Comparison of ENCODE assay signal across 24 cellular contexts in the genomic region with DNA sequence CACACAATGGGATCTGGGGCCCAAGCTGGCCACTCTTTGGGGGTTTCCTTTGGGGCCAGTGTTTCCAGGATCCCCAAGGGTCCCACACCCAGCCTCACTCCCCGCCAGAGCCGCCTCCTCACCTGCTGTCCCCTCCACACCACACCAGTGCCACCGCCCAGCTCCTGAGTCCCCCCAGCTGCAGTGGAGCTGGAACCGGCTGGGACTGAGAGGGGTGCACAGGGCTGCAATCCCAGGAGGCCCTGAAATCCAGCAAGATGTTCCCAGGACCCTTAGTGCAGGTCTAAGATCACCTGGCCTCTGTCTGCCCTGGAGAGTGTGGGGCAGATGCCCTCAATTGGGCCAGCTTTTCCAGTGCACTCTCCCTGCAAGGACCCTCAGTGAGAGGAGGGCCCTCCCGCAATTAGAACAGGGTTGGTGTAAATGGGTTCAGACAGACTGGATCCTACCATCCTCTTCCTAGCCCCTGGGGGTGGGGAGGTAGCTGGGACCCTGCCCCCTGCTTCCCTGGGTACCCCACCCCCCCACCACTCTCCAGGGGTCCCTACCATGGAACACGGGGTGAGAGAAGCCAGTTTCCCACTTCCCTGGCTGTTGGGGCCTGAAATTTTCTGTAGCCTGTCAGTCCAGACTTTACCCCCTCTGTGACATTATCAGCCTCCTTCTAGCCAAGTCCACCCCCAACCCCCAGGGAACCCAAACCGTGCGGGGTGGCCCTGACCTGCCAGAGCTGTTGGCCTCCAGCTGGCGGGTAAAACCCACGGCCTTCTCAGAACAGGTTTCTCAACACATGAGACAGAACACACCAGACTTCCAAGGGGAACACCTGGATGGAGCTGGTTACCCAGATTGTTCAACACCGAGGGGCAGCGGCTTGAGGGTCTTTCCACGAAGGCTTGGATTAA. TPM values are rescaled to one million over a fixed set of nuclear protein-coding genes. Genes with fewer than 3 reads are reported as not detected.
DNase-seq lines count a peak whose midpoint lies in the region; ATAC-seq and TF ChIP-seq lines count a peak whose summit lies in the region.
"Had no signal": no experiment of that assay in that cellular context is flagged by ENCODE, and none has a peak within 500 bp of the region (broad histone marks: within the 10 kb centered on the region; RNA-seq: fewer than 3 reads in every experiment).

No MANE protein-coding gene starts in this region.

- H3K27me3 Mint-ChIP-seq in osteocyte (ENCODE audit: unreplicated experiment): peaks cover 64% of the 10 kb centered on the region

- no peak overlapping the region for H3K27ac ChIP-seq in RWPE2 (ENCODE audit: poor library complexity, severe bottlenecking)
- H3K27ac ChIP-seq: brain microvascular endothelial cell, neutrophil, tibial nerve had no signal

- H3K4me3 ChIP-seq in RWPE2 (ENCODE audit: severe bottlenecking) (no peak overlapping the region), iPS-15b (ENCODE audit: low read depth, low read length) (peak overlapping the region; percentile 46)
- H3K4me3 ChIP-seq: lung, tibial nerve had no signal

- H3K36me3 Mint-ChIP-seq in osteocyte (ENCODE audit: unreplicated experiment): no peaks in the 10 kb centered on the region

- no peaks in the 10 kb centered on the region for H3K36me3 ChIP-seq in RWPE2 (ENCODE audit: low read depth)
- no peaks in the 10 kb centered on the region for H3K36me3 ChIP-seq in iPS-15b (ENCODE audit: control insufficient read depth, insufficient read depth, low read length)
- H3K36me3 ChIP-seq: brain microvascular endothelial cell, neutrophil, tibial nerve had no signal

- TF ChIP-seq CTCF in RWPE2 (IDR thresholded peaks at IDR 0.05; ENCODE audit: poor library complexity, severe bottlenecking) (no peak), osteocyte (IDR thresholded peaks at IDR 0.05) (no peak)

- DNase-seq in activated CD4-positive, CD25-positive, alpha-beta regulatory T cell treated with anti-CD3 and anti-CD28 coated beads, Interleukin-2, amount 50 U/mL, for 72 hours: peak; percentile 21
- no peak for DNase-seq in activated CD4-positive, CD25-positive, alpha-beta regulatory T cell (lab: John Stamatoyannopoulos, UW)
- DNase-seq in RWPE2 (ENCODE audit: low spot score) (peak; percentile 29), osteocyte (ENCODE audit: extremely low spot score, unreplicated experiment) (peak; percentile 80), germinal center (ENCODE audit: low spot score) (no peak), dermis blood vessel endothelial cell (no peak), AG08396 (ENCODE audit: low spot score) (no peak)
- DNase-seq: 8988T; activated CD4-positive, alpha-beta T cell treated with anti-CD3 and anti-CD28 coated beads for 4 hours; activated gamma-delta T cell; brain microvascular endothelial cell; cortex of kidney; NCI-H1930; NCI-H2227 treated with DMSO at 0.1 percent for 48 hours; NCI-H82; OCI-M1; stimulated activated CD4-positive, alpha-beta T cell treated with anti-CD3 and anti-CD28 coated beads, Interleukin-4, amount 100 ng/mL, for 24 hours had no signal

- H3K9me3 ChIP-seq in RWPE2 (ENCODE audit: severe bottlenecking) (peaks cover 3% of the 10 kb centered on the region), iPS-15b (ENCODE audit: control insufficient read depth, insufficient read depth, low read length) (no peaks in the 10 kb centered on the region)
- H3K9me3 ChIP-seq: neutrophil had no signal

- peaks cover 18% of the 10 kb centered on the region for H3K4me1 Mint-ChIP-seq in osteocyte (ENCODE audit: unreplicated experiment)

- no peak for ATAC-seq in RWPE2 (ENCODE audit: low read depth)
- ATAC-seq: T-cell had no signal

- H3K27me3 ChIP-seq in RWPE2 (ENCODE audit: insufficient read depth, poor library complexity, severe bottlenecking) (peaks cover 39% of the 10 kb centered on the region), iPS-15b (ENCODE audit: control insufficient read depth, insufficient read depth, low read length) (peaks cover 6% of the 10 kb centered on the region)

- H3K27ac Mint-ChIP-seq in osteocyte (ENCODE audit: unreplicated experiment): no peak overlapping the region
- H3K27ac Mint-ChIP-seq: stimulated activated naive CD8-positive, alpha-beta T cell treated with anti-CD3 and anti-CD28 coated beads, Interleukin-15, Interleukin-2, amounts not matched to agents 100 ng/mL and 50 ng/mL, for 24 hours; T-cell had no signal

- H3K9ac ChIP-seq in iPS-15b (ENCODE audit: low read depth, low read length): peak overlapping the region; percentile 60

- no peak overlapping the region for H3K4me3 Mint-ChIP-seq in osteocyte (ENCODE audit: unreplicated experiment)
- H3K4me3 Mint-ChIP-seq: stimulated activated naive CD8-positive, alpha-beta T cell treated with anti-CD3 and anti-CD28 coated beads, Interleukin-15, Interleukin-2, amounts not matched to agents 100 ng/mL and 50 ng/mL, for 24 hours; T-cell had no signal

- H3K4me1 ChIP-seq in RWPE2 (ENCODE audit: insufficient read depth, poor library complexity, severe bottlenecking) (no peaks in the 10 kb centered on the region), iPS-15b (ENCODE audit: control insufficient read depth, insufficient read depth, low read length) (peaks cover 27% of the 10 kb centered on the region)

- no peaks in the 10 kb centered on the region for H3K9me3 Mint-ChIP-seq in osteocyte (ENCODE audit: unreplicated experiment)
- H3K9me3 Mint-ChIP-seq: stimulated activated naive CD8-positive, alpha-beta T cell treated with anti-CD3 and anti-CD28 coated beads, Interleukin-15, Interleukin-2, amounts not matched to agents 100 ng/mL and 50 ng/mL, for 24 hours had no signal

RNA-seq across cellular contexts. Expression of a gene that starts 7.0 kb away (rescaled TPM):
- total RNA-seq in osteocyte (not detected in 2 replicates), dermis blood vessel endothelial cell (not detected in 2 replicates)
- total RNA-seq: lung, renal cortical epithelial cell, T-cell, tibial nerve had no signal

RNA-seq across cellular contexts. Expression of a gene that starts 7.4 kb away (rescaled TPM):
- total RNA-seq in osteocyte (not detected in 2 replicates), dermis blood vessel endothelial cell (0.47 and 1.0 TPM in 2 replicates)
- total RNA-seq: renal cortical epithelial cell, T-cell, tibial nerve had no signal

RNA-seq across cellular contexts. Expression of a gene that starts 22.0 kb away (rescaled TPM):
- not detected in 2 replicates for total RNA-seq in osteocyte
- not detected in 2 replicates for total RNA-seq in dermis blood vessel endothelial cell
- total RNA-seq: lung, renal cortical epithelial cell, T-cell, tibial nerve had no signal

RNA-seq across cellular contexts. Expression of a gene that starts 37.3 kb away (rescaled TPM):
- total RNA-seq in osteocyte: not detected in 2 replicates
- total RNA-seq in dermis blood vessel endothelial cell: not detected in 2 replicates
- total RNA-seq: lung, renal cortical epithelial cell, T-cell, tibial nerve had no signal

RNA-seq across cellular contexts. Expression of a gene that starts 46.3 kb away (rescaled TPM):
- total RNA-seq in osteocyte (not detected in 2 replicates), dermis blood vessel endothelial cell (not detected in 2 replicates)
- total RNA-seq: lung, renal cortical epithelial cell, T-cell, tibial nerve had no signal

Comparison
In these comparisons a context has a peak if more than half of its experiments do, and no peak if none do; other contexts are left out.
1. DNase-seq: peak in activated CD4-positive, CD25-positive, alpha-beta regulatory T cell treated with anti-CD3 and anti-CD28 coated beads, Interleukin-2, amount 50 U/mL, for 72 hours (single experiment), RWPE2 (single experiment) and osteocyte (single experiment); none in activated CD4-positive, CD25-positive, alpha-beta regulatory T cell (0 of 4), germinal center (single experiment), dermis blood vessel endothelial cell (single experiment) and AG08396 (single experiment).